ENCODE assay signal across 2 cellular contexts in genomic region chr7:102264367-102264891, GRCh38.
TF ChIP-seq lines count a peak whose summit lies in the region.

No MANE protein-coding gene starts in this region.

TF ChIP-seq in GM23338, 12 proteins besides CTCF, POLR2A, EP300 and RAD21:
- TF ChIP-seq ZNF331 (CRISPR knock-in tag; IDR thresholded peaks at IDR 0.05; ENCODE audit: low read depth), result no peak
- TF ChIP-seq NANOG (IDR thresholded peaks at IDR 0.05; ENCODE audit: borderline replicate concordance), result no peak
- no peak for TF ChIP-seq JUNB (IDR thresholded peaks at IDR 0.05; ENCODE audit: unreplicated experiment)
- TF ChIP-seq CREB1 (CRISPR knock-in tag; IDR thresholded peaks at IDR 0.05; ENCODE audit: low read depth), result no peak
- no peak for TF ChIP-seq REST (IDR thresholded peaks at IDR 0.05; ENCODE audit: unreplicated experiment)
- no peak for TF ChIP-seq STAT1 (IDR thresholded peaks at IDR 0.05; ENCODE audit: unreplicated experiment)
- TF ChIP-seq ZNF114 (CRISPR knock-in tag; IDR thresholded peaks at IDR 0.05), result no peak
- no peak for TF ChIP-seq ZNF462 (CRISPR knock-in tag; IDR thresholded peaks at IDR 0.05)
- no peak for TF ChIP-seq ETS1 (IDR thresholded peaks at IDR 0.05)
- no peak for TF ChIP-seq EZH2 (IDR thresholded peaks at IDR 0.05; ENCODE audit: low read depth, unreplicated experiment)
- no peak for TF ChIP-seq EZH2phosphoT487 (IDR thresholded peaks at IDR 0.05; ENCODE audit: unreplicated experiment)

TF ChIP-seq in K562, 482 proteins besides CTCF, POLR2A, EP300 and RAD21 (continues in another document):
- TF ChIP-seq EGR1 (conservative IDR thresholded peaks at IDR 0.05) (peak; percentile 74), JUND (IDR thresholded peaks at IDR 0.05; ENCODE audit: borderline replicate concordance, low read depth, low read length) (peak; percentile 77), JUND (tag; IDR thresholded peaks at IDR 0.05; ENCODE audit: borderline replicate concordance, low read depth, low read length) (peak; percentile 81; the same call in 2 of the 3 replicates), SMARCC2 (IDR thresholded peaks at IDR 0.05; ENCODE audit: low read depth) (no peak), KAT2B (IDR thresholded peaks at IDR 0.05; ENCODE audit: low read depth, low read length) (no peak), NELFE (IDR thresholded peaks at IDR 0.05; ENCODE audit: insufficient read depth, insufficient read length) (no peak), ATF7 (IDR thresholded peaks at IDR 0.05) (peak; percentile 87), ZBTB11 (CRISPR knock-in tag; IDR thresholded peaks at IDR 0.05) (no peak), ZNF146 (CRISPR knock-in tag; IDR thresholded peaks at IDR 0.05; ENCODE audit: unreplicated experiment) (no peak), SPI1 (IDR thresholded peaks at IDR 0.05; ENCODE audit: borderline replicate concordance, low read depth, low read length) (0 out of 2 replicates have a peak, but pooled peaks have one; percentile 31), ZKSCAN8 (CRISPR knock-in tag; IDR thresholded peaks at IDR 0.05) (no peak), VEZF1 (CRISPR knock-in tag; IDR thresholded peaks at IDR 0.05) (peak; percentile 44; the same call in 1 of the 2 replicates), PCBP1 (IDR thresholded peaks at IDR 0.05; ENCODE audit: low read depth, low read length, poor library complexity, severe bottlenecking) (no peak), ZNF740 (CRISPR knock-in tag; IDR thresholded peaks at IDR 0.05) (peak; percentile 19; the same call in 1 of the 2 replicates), ZNF740 (tag; IDR thresholded peaks at IDR 0.05) (no peak), RUNX1 (IDR thresholded peaks at IDR 0.05; ENCODE audit: low read depth) (no peak), E2F6 (IDR thresholded peaks at IDR 0.05; ENCODE audit: borderline replicate concordance in 1 of 2, extremely low read depth in 1 of 2, insufficient read depth in 1 of 2, insufficient read length in 1 of 2, low read depth in 1 of 2, low read length in 1 of 2, poor library complexity in 1 of 2, severe bottlenecking in 1 of 2) (peak; percentile 50 to 64), ERF (CRISPR knock-in tag; IDR thresholded peaks at IDR 0.05) (0 out of 2 replicates have a peak, but pooled peaks have one; percentile 4), PKNOX1 (IDR thresholded peaks at IDR 0.05) (no peak), ZNF384 (IDR thresholded peaks at IDR 0.05; ENCODE audit: low read depth, low read length) (no peak), ATF1 (CRISPR knock-in tag; IDR thresholded peaks at IDR 0.05) (no peak), ATF1 (tag; IDR thresholded peaks at IDR 0.05) (peak; percentile 31; the same call in 1 of the 2 replicates), BCOR (IDR thresholded peaks at IDR 0.05) (no peak), MAX (CRISPR knock-in tag; IDR thresholded peaks at IDR 0.05) (peak; percentile 86), TEAD1 (CRISPR knock-in tag; IDR thresholded peaks at IDR 0.05) (peak in 1 of 2 experiments; percentile 30; a peak in 1 of 4 replicates), ARID1B (IDR thresholded peaks at IDR 0.05) (0 out of 2 replicates have a peak, but pooled peaks have one; percentile 30), PTRF (tag; IDR thresholded peaks at IDR 0.05) (no peak), GATAD2A (IDR thresholded peaks at IDR 0.05) (no peak), L3MBTL2 (IDR thresholded peaks at IDR 0.05) (peak; percentile 65; the same call in 1 of the 2 replicates), ATF3 (IDR thresholded peaks at IDR 0.05) (peak; percentile 71), ATF3 (CRISPR knock-in tag; conservative IDR thresholded peaks at IDR 0.05) (no peak), BDP1 (IDR thresholded peaks at IDR 0.05; ENCODE audit: insufficient read depth, insufficient read length) (no peak), NR3C1 (CRISPR knock-in tag; IDR thresholded peaks at IDR 0.05) (no peak), PURB (CRISPR knock-in tag; IDR thresholded peaks at IDR 0.05; ENCODE audit: low read depth) (no peak), ZNF589 (CRISPR knock-in tag; IDR thresholded peaks at IDR 0.05; ENCODE audit: low read depth) (no peak), NR0B1 (IDR thresholded peaks at IDR 0.05; ENCODE audit: partially characterized antibody) (no peak), CBX3 (IDR thresholded peaks at IDR 0.05; ENCODE audit: borderline replicate concordance in 1 of 2, low read length in 2 of 2) (peak in 1 of 2 experiments; percentile 16; a peak in 1 of 3 replicates), BHLHE40 (IDR thresholded peaks at IDR 0.05; ENCODE audit: low read length) (0 out of 2 replicates have a peak, but pooled peaks have one; percentile 7), JUN (IDR thresholded peaks at IDR 0.05; ENCODE audit: borderline replicate concordance, low read depth, low read length) (peak; percentile 68; the same call in 1 of the 2 replicates), JUN (CRISPR knock-in tag; IDR thresholded peaks at IDR 0.05; ENCODE audit: borderline replicate concordance) (no peak), EP400 (IDR thresholded peaks at IDR 0.05) (peak; percentile 57; the same call in 1 of the 2 replicates), SAP30 (IDR thresholded peaks at IDR 0.05; ENCODE audit: borderline replicate concordance, insufficient read depth, low read depth, low read length, poor library complexity, severe bottlenecking) (no peak), EHMT2 (IDR thresholded peaks at IDR 0.05) (peak; percentile 62; the same call in 1 of the 2 replicates), ZFP30 (CRISPR knock-in tag; IDR thresholded peaks at IDR 0.05; ENCODE audit: borderline replicate concordance) (no peak), ZNF592 (IDR thresholded peaks at IDR 0.05) (peak; percentile 87), MNT (conservative IDR thresholded peaks at IDR 0.05) (0 out of 4 replicates have a peak, but pooled peaks of 1 of the 2 experiments have one; percentile 36)
